Comparison of ENCODE assay signal across 35 cellular contexts in the genomic region with DNA sequence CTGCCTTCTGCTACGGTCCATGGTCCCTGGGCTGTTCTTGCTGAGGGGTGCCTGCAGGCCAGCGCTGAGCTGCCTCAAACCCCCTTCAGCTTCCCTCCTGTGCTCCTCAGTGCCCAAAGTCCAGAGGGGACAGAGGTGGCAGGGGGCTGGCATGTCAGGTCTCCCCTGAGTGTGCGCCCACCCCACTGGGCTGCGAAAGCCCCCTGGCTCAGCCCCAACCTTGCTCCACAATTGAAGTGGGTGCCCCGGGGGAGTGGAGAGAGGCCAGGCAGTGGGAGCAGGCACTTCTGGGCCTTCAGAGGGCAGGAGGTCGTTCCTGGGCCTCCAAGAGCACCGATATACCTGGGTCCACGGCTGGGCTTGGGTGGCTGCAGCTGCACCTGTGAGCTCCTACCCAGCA.
"Had no signal": no experiment of that assay in that cellular context is flagged by ENCODE, and none has a peak within 500 bp of the region (broad histone marks: within the 10 kb centered on the region; RNA-seq: fewer than 3 reads in every experiment).

No MANE protein-coding gene starts in this region.

- H3K27ac ChIP-seq: KMS-11 had no signal

- H3K27me3 ChIP-seq: MG63 had no signal

- H3K9ac ChIP-seq: KMS-11 had no signal

- DNase-seq: Kasumi-1, MG63, MM.1S, MV-4-11, NCI-H1048, NCI-H1092, NCI-H1092 treated with DMSO at 0.1 percent for 48 hours, NCI-H1105, NCI-H1105 treated with DMSO at 0.1 percent for 48 hours, NCI-H1417, NCI-H1417 treated with DMSO at 0.1 percent for 48 hours, NCI-H1436, NCI-H1436 treated with DMSO at 0.1 percent for 48 hours, NCI-H146, NCI-H1694, NCI-H1694 treated with DMSO at 0.1 percent for 48 hours, NCI-H187, NCI-H187 treated with DMSO at 0.1 percent for 48 hours, NCI-H1930, NCI-H2029, NCI-H2029 treated with DMSO at 0.1 percent for 48 hours, NCI-H2081, NCI-H2081 treated with DMSO at 0.1 percent for 48 hours, NCI-H2107, NCI-H2171, NCI-H2171 treated with DMSO at 0.1 percent for 48 hours, NCI-H2227 treated with DMSO at 0.1 percent for 48 hours, NCI-H226, NCI-H345, NCI-H446, NCI-H446 treated with DMSO at 0.1 percent for 48 hours, NCI-H510A, NCI-H510A treated with DMSO at 0.1 percent for 48 hours, NCI-H524 had no signal

- H3K36me3 ChIP-seq: MG63 had no signal

- H3K9me3 ChIP-seq: MG63 had no signal

- H3K4me2 ChIP-seq: KMS-11 had no signal

- H3K4me3 ChIP-seq: MG63 had no signal
